Comparison of ENCODE assay signal across 22 cellular contexts in the genomic region with DNA sequence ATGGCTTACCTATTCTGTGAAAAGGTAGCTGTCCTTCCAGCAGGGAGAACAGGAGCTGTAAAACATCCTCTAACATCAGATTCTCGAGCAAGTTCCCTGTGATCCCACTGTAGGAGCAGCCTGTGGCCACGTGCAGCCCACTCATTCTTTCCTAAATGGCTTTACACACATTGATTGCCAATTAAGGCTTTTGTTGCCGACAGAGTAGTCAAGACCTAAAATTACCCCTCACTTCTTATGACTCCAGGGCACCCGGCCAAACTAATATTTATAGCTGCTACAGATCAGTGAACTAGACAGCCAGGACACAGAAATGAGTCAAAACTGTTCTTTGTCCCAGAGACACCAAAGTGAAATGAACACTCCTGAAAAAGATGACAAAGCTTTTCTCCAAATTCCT.
"Had no signal": no experiment of that assay in that cellular context is flagged by ENCODE, and none has a peak within 500 bp of the region (broad histone marks: within the 10 kb centered on the region; RNA-seq: fewer than 3 reads in every experiment).

No MANE protein-coding gene starts in this region.

- H3K27me3 ChIP-seq: breast epithelium, colonic mucosa, dorsolateral prefrontal cortex, esophagus muscularis mucosa, upper lobe of left lung had no signal

- FAIRE-seq: endothelial cell of umbilical vein, frontal cortex had no signal

- H3K4me1 ChIP-seq: breast epithelium, colonic mucosa, upper lobe of left lung had no signal

- ATAC-seq: activated T-cell treated with anti-CD3 and anti-CD28 coated beads, Interleukin-2, amount 50 U/mL, for 4 hours; effector memory CD8-positive, alpha-beta T cell; left colon; stimulated activated naive CD8-positive, alpha-beta T cell treated with anti-CD3 and anti-CD28 coated beads, Interleukin-15, Interleukin-2, amounts not matched to agents 100 U/mL and 50 U/mL, for 24 hours; WTC11 had no signal

- DNase-seq: activated CD4-positive, alpha-beta T cell treated with anti-CD3 and anti-CD28 coated beads, Interleukin-2, amount 50 U/mL, for 4 hours; activated CD8-positive, alpha-beta memory T cell treated with anti-CD3 and anti-CD28 coated beads, Interleukin-2, amount 50 U/mL, for 48 hours; activated naive CD4-positive, alpha-beta T cell treated with Interleukin-2 at 50 U/mL for 16 hours; activated naive CD8-positive, alpha-beta T cell treated with anti-CD3 and anti-CD28 coated beads for 36 hours; activated T-cell treated with anti-CD3 and anti-CD28 coated beads, Interleukin-2, amount 50 U/mL, for 4 hours; colonic mucosa; effector memory CD8-positive, alpha-beta T cell; glutamatergic neuron; hypothalamus; left colon; naive B cell; stimulated activated CD4-positive, alpha-beta T cell treated with anti-CD3 and anti-CD28 coated beads, Interleukin-4, amount 100 ng/mL, for 4 hours; stimulated activated naive CD8-positive, alpha-beta T cell treated with anti-CD3 and anti-CD28 coated beads, Interleukin-15, Interleukin-2, amounts not matched to agents 100 U/mL and 50 U/mL, for 24 hours; T1000; upper lobe of left lung had no signal

- H3K9me3 ChIP-seq: breast epithelium, colonic mucosa, esophagus muscularis mucosa, upper lobe of left lung had no signal

- H3K4me3 ChIP-seq: breast epithelium, colonic mucosa, dorsolateral prefrontal cortex, esophagus muscularis mucosa, lung, upper lobe of left lung had no signal

- H3K27ac ChIP-seq: breast epithelium, colonic mucosa, dorsolateral prefrontal cortex, esophagus muscularis mucosa, upper lobe of left lung had no signal
